ENCODE assay signal across 8 cellular contexts in genomic region chr4:88158360-88159136, GRCh38. TPM values are rescaled to one million over a fixed set of nuclear protein-coding genes. Genes with fewer than 3 reads are reported as not detected.
A peak's percentile ranks its signal among the peaks of the same experiment; 100 is the strongest.
DNase-seq lines count a peak whose midpoint lies in the region; ATAC-seq and TF ChIP-seq lines count a peak whose summit lies in the region.

Gene ABCG2, minus strand, starts transcription at chr4:88158639. Its CDS starts 18,644 bp downstream, at chr4:88139995.

- DNase-seq in Ammon's horn (ENCODE audit: low spot score): peak; percentile 13
- DNase-seq in dermis blood vessel endothelial cell: peak; percentile 72
- no peak for DNase-seq in lower leg skin (ENCODE audit: low spot score in 2 of 2)
- DNase-seq in stimulated activated CD4-positive, alpha-beta T cell treated with anti-CD3 and anti-CD28 coated beads, Interleukin-4, amount 100 ng/mL, for 4 hours: peak; percentile 31 to 32
- DNase-seq in NCI-H2227 treated with DMSO at 0.1 percent for 48 hours (lab: John Stamatoyannopoulos, UW): no peak

- TF ChIP-seq CTCF in WI38 (IDR thresholded peaks at IDR 0.05; ENCODE audit: low read depth, low read length): no peak
- no peak for TF ChIP-seq CTCF in lower leg skin (IDR thresholded peaks at IDR 0.05)

- peak within 1 kb of the TSS; percentile 69 for H3K4me3 ChIP-seq in WI38 (ENCODE audit: low read depth, low read length)
- peak within 1 kb of the TSS; percentile 50 for H3K4me3 ChIP-seq in lower leg skin (ENCODE audit: low read depth, poor library complexity, severe bottlenecking)

- ATAC-seq in GM19035 (IDR thresholded peaks at IDR 0.05; ENCODE audit: unreplicated experiment) (peak; percentile 70), HG03520 (IDR thresholded peaks at IDR 0.05; ENCODE audit: unreplicated experiment) (peak; percentile 70)

- TF ChIP-seq POLR2A in lower leg skin (IDR thresholded peaks at IDR 0.05): no peak

- intact Hi-C loops in lower leg skin (cut with DNase I; ENCODE audit: low total_unique reads): no loop called here

- 1% methylated on average over 46 to 71 of the region's 71 CpGs for WGBS in lower leg skin, 2 donors

RNA-seq across cellular contexts. Expression of gene ABCG2, which starts in this region (rescaled TPM):
- total RNA-seq in dermis blood vessel endothelial cell (45.0 and 96.0 TPM in 2 replicates), lower leg skin (1 to 10 TPM in 3 of 4 donors, under 1 TPM in 1; 0.38 to 3.6 (median 1.3) TPM)

Comparison
In these comparisons a context has a peak if more than half of its experiments do, and no peak if none do; other contexts are left out.
1. RNA of gene ABCG2 (total RNA-seq): 45.0 to 96.0 TPM in dermis blood vessel endothelial cell; 0.38 to 3.6 TPM in lower leg skin; every median in the first group is over 10 times any median in the second.
2. DNase-seq: peak in Ammon's horn (single experiment), dermis blood vessel endothelial cell (single experiment) and stimulated activated CD4-positive, alpha-beta T cell treated with anti-CD3 and anti-CD28 coated beads, Interleukin-4, amount 100 ng/mL, for 4 hours (2 of 2); none in lower leg skin (0 of 2) and NCI-H2227 treated with DMSO at 0.1 percent for 48 hours (single experiment).